ENCODE assay signal across 5 cellular contexts in the genomic region with DNA sequence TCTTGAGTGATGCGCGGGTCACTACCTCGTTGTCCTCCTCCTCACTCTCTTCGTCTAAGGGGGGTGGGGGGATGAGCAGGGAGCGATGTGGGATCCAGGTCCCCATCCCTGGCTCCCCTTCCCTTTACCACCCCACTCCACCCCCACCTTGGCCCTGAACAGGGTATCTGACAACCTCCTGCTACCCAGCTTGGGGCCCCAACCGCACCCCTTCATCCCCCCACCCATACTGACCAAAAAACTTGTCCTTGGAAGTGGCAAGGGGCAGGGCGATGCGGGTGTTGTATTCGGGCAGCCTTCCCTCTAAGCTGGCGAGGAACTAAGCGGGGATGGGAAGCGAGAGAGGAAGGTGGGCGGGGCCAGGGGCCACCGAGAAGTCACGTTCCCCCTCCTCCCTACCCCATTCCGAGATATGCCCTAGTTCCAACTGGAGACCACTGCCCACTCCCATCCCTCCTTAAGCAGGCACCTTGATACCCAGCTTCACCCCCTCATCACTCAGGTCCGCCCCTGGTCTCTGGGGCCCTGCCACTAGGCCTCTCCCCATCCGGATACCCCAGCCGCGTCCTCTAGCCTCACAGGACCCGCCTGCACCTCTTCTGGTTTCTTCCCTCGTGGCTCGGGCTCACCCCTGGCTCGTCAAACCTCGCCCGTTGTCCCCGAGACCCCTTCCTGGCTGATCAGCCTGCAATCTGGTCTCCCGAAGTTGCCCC.
DNase-seq lines count a peak whose midpoint lies in the region; ATAC-seq and TF ChIP-seq lines count a peak whose summit lies in the region.

No MANE protein-coding gene starts in this region.

- H3K9me3 Mint-ChIP-seq in stimulated activated naive B cell treated with anti-CD40 and anti-IgM and Interleukin-4, amounts not matched to agents 10 μg/mL and 1 μg/mL and 100 μg/mL, for 72 hours = no peaks in the 10 kb centered on the region

- ATAC-seq in stimulated activated naive B cell treated with anti-CD40 and anti-IgM and Interleukin-4, amounts not matched to agents 10 μg/mL and 1 μg/mL and 100 μg/mL, for 72 hours (replicated peaks) = no peak
- no peak for ATAC-seq in GM21367 (IDR thresholded peaks at IDR 0.05; ENCODE audit: unreplicated experiment)
- ATAC-seq in HG03354 (IDR thresholded peaks at IDR 0.05; ENCODE audit: poor library complexity, severe bottlenecking, unreplicated experiment) = no peak

- TF ChIP-seq CTCF in foreskin fibroblast (IDR thresholded peaks at IDR 0.05; ENCODE audit: low read depth, low read length) = no peak

- DNase-seq in NT2/D1 (ENCODE audit: low read depth, low spot score) (no peak), foreskin fibroblast (no peak)
- no peak for DNase-seq in stimulated activated naive B cell treated with anti-CD40 and anti-IgM and Interleukin-4, amounts not matched to agents 10 μg/mL and 1 μg/mL and 100 μg/mL, for 72 hours

- H3K36me3 ChIP-seq in NT2/D1 (ENCODE audit: insufficient read depth, insufficient read length, low read length) = no peaks in the 10 kb centered on the region

- peaks cover 6% of the 10 kb centered on the region; the same call in 1 of the 2 replicates for H3K9me3 ChIP-seq in NT2/D1 (ENCODE audit: insufficient read depth, low read length)

- peak overlapping the region; percentile 81 to 83 for H3K4me3 Mint-ChIP-seq in stimulated activated naive B cell treated with anti-CD40 and anti-IgM and Interleukin-4, amounts not matched to agents 10 μg/mL and 1 μg/mL and 100 μg/mL, for 72 hours

- H3K4me3 ChIP-seq in NT2/D1 (ENCODE audit: insufficient read length, low read depth) (peak overlapping the region; percentile 54), foreskin fibroblast (ENCODE audit: low read depth in 1 of 2, low read length in 2 of 2) (peak overlapping the region; percentile 15 to 40)

- peak overlapping the region; percentile 70 for H3K9ac ChIP-seq in NT2/D1 (ENCODE audit: insufficient read length, low read depth)

- H3K4me1 ChIP-seq in NT2/D1 (ENCODE audit: insufficient read depth, insufficient read length) = peaks cover 19% of the 10 kb centered on the region

- H3K27me3 ChIP-seq in NT2/D1 (ENCODE audit: insufficient read depth, insufficient read length) = peaks cover 75% of the 10 kb centered on the region

- peak overlapping the region; percentile 71 for H3K27ac Mint-ChIP-seq in stimulated activated naive B cell treated with anti-CD40 and anti-IgM and Interleukin-4, amounts not matched to agents 10 μg/mL and 1 μg/mL and 100 μg/mL, for 72 hours

- no peaks in the 10 kb centered on the region for H3K36me3 Mint-ChIP-seq in stimulated activated naive B cell treated with anti-CD40 and anti-IgM and Interleukin-4, amounts not matched to agents 10 μg/mL and 1 μg/mL and 100 μg/mL, for 72 hours

- H3K27me3 Mint-ChIP-seq in stimulated activated naive B cell treated with anti-CD40 and anti-IgM and Interleukin-4, amounts not matched to agents 10 μg/mL and 1 μg/mL and 100 μg/mL, for 72 hours = peaks cover 31 to 41% of the 10 kb centered on the region in 2 donors

- peaks cover 42 to 54% of the 10 kb centered on the region in 2 donors for H3K4me1 Mint-ChIP-seq in stimulated activated naive B cell treated with anti-CD40 and anti-IgM and Interleukin-4, amounts not matched to agents 10 μg/mL and 1 μg/mL and 100 μg/mL, for 72 hours
